In genomic region chr14:76977793-76978730, GRCh38 we compare ENCODE assay signal across 7 cellular contexts. TPM values are rescaled to one million over a fixed set of nuclear protein-coding genes. Genes with fewer than 3 reads are reported as not detected.
DNase-seq lines count a peak whose midpoint lies in the region; ATAC-seq, FAIRE-seq and TF ChIP-seq lines count a peak whose summit lies in the region.

No MANE protein-coding gene starts in this region.

- CTCF ChIA-PET in activated B cell treated with CpG ODN at 0.5 μM for 24 hours (lab: Charles Lee) = interaction anchor here (1.0 to 1.5 kb wide), 6 partner anchors 9 to 103 kb away, joined by 3 to 5 read pairs (median 4); no protein-coding TSS in a partner anchor
- CTCF ChIA-PET in naive thymus-derived CD4-positive, alpha-beta T cell (lab: Charles Lee) = interaction anchor here (0.7 to 1.0 kb wide), 2 partner anchors 16 to 102 kb away, joined by 3 read pairs; no protein-coding TSS in a partner anchor

- peak overlapping the region; percentile 63 for H3K4me3 Mint-ChIP-seq in activated B cell treated with CpG ODN at 0.5 μM for 24 hours
- H3K4me3 Mint-ChIP-seq in naive thymus-derived CD4-positive, alpha-beta T cell = peak overlapping the region in 7 of 10 donors; percentile 1 to 57 (median 35)
- no peak overlapping the region for H3K4me3 Mint-ChIP-seq in osteocyte (ENCODE audit: unreplicated experiment)

- no peaks in the 10 kb centered on the region for H3K36me3 Mint-ChIP-seq in activated B cell treated with CpG ODN at 0.5 μM for 24 hours (ENCODE audit: low read depth)
- H3K36me3 Mint-ChIP-seq in naive thymus-derived CD4-positive, alpha-beta T cell = peaks cover 0 to 4% (median 0%) of the 10 kb centered on the region in 5 donors
- no peaks in the 10 kb centered on the region for H3K36me3 Mint-ChIP-seq in osteocyte (ENCODE audit: unreplicated experiment)

- H3K4me1 Mint-ChIP-seq in activated B cell treated with CpG ODN at 0.5 μM for 24 hours (peaks cover 31% of the 10 kb centered on the region), osteocyte (ENCODE audit: unreplicated experiment) (no peaks in the 10 kb centered on the region)
- peaks cover 0 to 25% (median 16%) of the 10 kb centered on the region in 7 donors for H3K4me1 Mint-ChIP-seq in naive thymus-derived CD4-positive, alpha-beta T cell

- peak; percentile 91 for ATAC-seq in HG03378 (IDR thresholded peaks at IDR 0.05; ENCODE audit: unreplicated experiment)
- ATAC-seq in activated B cell treated with CpG ODN at 0.5 μM for 24 hours (ENCODE audit: low read depth) = peak; percentile 96
- ATAC-seq in naive thymus-derived CD4-positive, alpha-beta T cell = peak; percentile 97

- H3K4me1 ChIP-seq in naive thymus-derived CD4-positive, alpha-beta T cell (ENCODE audit: control insufficient read depth in 2 of 2, insufficient read depth in 2 of 2, low read length in 2 of 2) = peaks cover 12 to 15% of the 10 kb centered on the region in 2 donors

- no peaks in the 10 kb centered on the region for H3K27me3 ChIP-seq in bronchial epithelial cell (ENCODE audit: control insufficient read depth, insufficient read depth, low read length)
- H3K27me3 ChIP-seq in naive thymus-derived CD4-positive, alpha-beta T cell (ENCODE audit: control insufficient read depth in 2 of 2, insufficient read depth in 2 of 2, low read length in 2 of 2) = no peaks in the 10 kb centered on the region

- intact Hi-C loops in activated B cell treated with CpG ODN at 0.5 μM for 24 hours (cut with micrococcal nuclease) = loop anchor here (1.0 to 5.0 kb wide), 7 partner anchors 16 to 144 kb away; partner anchors contain the start of gene IRF2BPL
- intact Hi-C loops in naive thymus-derived CD4-positive, alpha-beta T cell (cut with micrococcal nuclease) = loop anchor here (1.0 to 5.0 kb wide), 5 partner anchors 15 to 826 kb away; partner anchors contain the start of genes GPATCH2L (in 1 of the 2), GSTZ1 (in 1 of the 2), IRF2BPL (in 1 of the 2) and POMT2 (in 1 of the 2)

- H3K9me3 ChIP-seq in naive thymus-derived CD4-positive, alpha-beta T cell (ENCODE audit: control insufficient read depth in 2 of 3, low read length in 3 of 3) = no peaks in the 10 kb centered on the region

- H3K27ac Mint-ChIP-seq in activated B cell treated with CpG ODN at 0.5 μM for 24 hours (peak overlapping the region; percentile 88), osteocyte (ENCODE audit: unreplicated experiment) (no peak overlapping the region)
- H3K27ac Mint-ChIP-seq in naive thymus-derived CD4-positive, alpha-beta T cell = peak overlapping the region; percentile 29 to 88 (median 82)

- peak; percentile 74 for DNase-seq in GM19240 (ENCODE audit: insufficient read length, low spot score)
- peak; percentile 74 for DNase-seq in activated B cell treated with CpG ODN at 0.5 μM for 24 hours
- peak; percentile 90 for DNase-seq in bronchial epithelial cell (ENCODE audit: low read depth)
- peak; percentile 40 to 90 (median 65) for DNase-seq in naive thymus-derived CD4-positive, alpha-beta T cell
- DNase-seq in stimulated activated naive CD4-positive, alpha-beta T cell treated with Interleukin-2 at 50 U/mL for 16 hours (lab: John Stamatoyannopoulos, UW) = peak; percentile 85
- DNase-seq in osteocyte (ENCODE audit: extremely low spot score, unreplicated experiment) = no peak

- FAIRE-seq in bronchial epithelial cell (lab: Jason Lieb, UNC) = no peak

- POLR2A ChIA-PET in activated B cell treated with CpG ODN at 0.5 μM for 24 hours (lab: Charles Lee) = interaction anchor here (0.6 to 4.9 kb wide), 18 partner anchors 9 to 73 kb away, joined by 3 to 65 read pairs (median 6); no protein-coding TSS in a partner anchor
- POLR2A ChIA-PET in naive thymus-derived CD4-positive, alpha-beta T cell (lab: Charles Lee) = interaction anchor here (1.0 to 2.2 kb wide), 2 partner anchors 10 to 16 kb away, joined by 5 to 13 read pairs; no protein-coding TSS in a partner anchor

- no peaks in the 10 kb centered on the region for H3K36me3 ChIP-seq in bronchial epithelial cell (ENCODE audit: control insufficient read depth, insufficient read depth, low read length)
- H3K36me3 ChIP-seq in naive thymus-derived CD4-positive, alpha-beta T cell (ENCODE audit: control insufficient read depth in 2 of 3, insufficient read depth in 3 of 3, low read length in 3 of 3) = no peaks in the 10 kb centered on the region

- H3K4me3 ChIP-seq in bronchial epithelial cell (ENCODE audit: low read depth, low read length) = no peak overlapping the region
- H3K4me3 ChIP-seq in naive thymus-derived CD4-positive, alpha-beta T cell (ENCODE audit: low read length) = no peak overlapping the region

- H3K27me3 Mint-ChIP-seq in activated B cell treated with CpG ODN at 0.5 μM for 24 hours (no peaks in the 10 kb centered on the region), osteocyte (ENCODE audit: unreplicated experiment) (no peaks in the 10 kb centered on the region)
- no peaks in the 10 kb centered on the region for H3K27me3 Mint-ChIP-seq in naive thymus-derived CD4-positive, alpha-beta T cell

- TF ChIP-seq CTCF in activated B cell treated with CpG ODN at 0.5 μM for 24 hours (IDR thresholded peaks at IDR 0.05) = no peak
- TF ChIP-seq CTCF in bronchial epithelial cell (IDR thresholded peaks at IDR 0.05; ENCODE audit: insufficient read depth, low read length, severe bottlenecking) = no peak
- TF ChIP-seq CTCF in osteocyte (IDR thresholded peaks at IDR 0.05) = no peak

- peak overlapping the region; percentile 50 for H3K27ac ChIP-seq in naive thymus-derived CD4-positive, alpha-beta T cell (ENCODE audit: low read depth, low read length)

- H3K9me3 Mint-ChIP-seq in activated B cell treated with CpG ODN at 0.5 μM for 24 hours (peaks cover 8% of the 10 kb centered on the region), osteocyte (ENCODE audit: unreplicated experiment) (peaks cover 7% of the 10 kb centered on the region)
- peaks cover 0 to 9% (median 5%) of the 10 kb centered on the region in 11 donors for H3K9me3 Mint-ChIP-seq in naive thymus-derived CD4-positive, alpha-beta T cell

RNA-seq across cellular contexts. Expression of gene IRF2BPL, which starts 50.4 kb away (rescaled TPM):
- 14.0 and 14.5 TPM in 2 replicates for total RNA-seq in activated B cell treated with CpG ODN at 0.5 μM for 24 hours
- 12.0 and 12.1 TPM in 2 replicates for total RNA-seq in bronchial epithelial cell
- total RNA-seq in naive thymus-derived CD4-positive, alpha-beta T cell = 10 to 100 TPM; 30.2 to 45.2 (median 34.6) TPM
- polyA plus RNA-seq in naive thymus-derived CD4-positive, alpha-beta T cell = 1 to 10 TPM; 3.5 to 3.8 TPM
- 107 and 120 TPM in 2 replicates for total RNA-seq in osteocyte
